15 cellular contexts compared by ENCODE assay signal in genomic region chr18:79574938-79575525, GRCh38.
DNase-seq lines count a peak whose midpoint lies in the region; ATAC-seq and TF ChIP-seq lines count a peak whose summit lies in the region.
"Had no signal": no experiment of that assay in that cellular context is flagged by ENCODE, and none has a peak within 500 bp of the region (broad histone marks: within the 10 kb centered on the region; RNA-seq: fewer than 3 reads in every experiment).

No MANE protein-coding gene starts in this region.

- peak overlapping the region; percentile 29 for H3K27ac Mint-ChIP-seq in activated CD4-positive, alpha-beta T cell treated with anti-CD3 and anti-CD28 coated beads, Interleukin-2, amount 10 ng/mL, durations not matched to agents 24 days and 14 days

- WGBS in heart right ventricle, 2 donors = 77 to 79% methylated on average over 17 of the region's 17 CpGs

- H3K27ac ChIP-seq in heart right ventricle = peak overlapping the region in 7 of 10 donors; percentile 22 to 90 (median 76)

- H3K4me3 ChIP-seq in heart right ventricle = no peak overlapping the region
- H3K4me3 ChIP-seq: skin epidermis had no signal

- peaks cover 2% of the 10 kb centered on the region for H3K4me1 Mint-ChIP-seq in activated CD4-positive, alpha-beta T cell treated with anti-CD3 and anti-CD28 coated beads, Interleukin-2, amount 10 ng/mL, durations not matched to agents 24 days and 14 days

- peak overlapping the region; percentile 10 for H3K4me3 Mint-ChIP-seq in activated CD4-positive, alpha-beta T cell treated with anti-CD3 and anti-CD28 coated beads, Interleukin-2, amount 10 ng/mL, durations not matched to agents 24 days and 14 days

- H3K4me1 ChIP-seq in heart right ventricle = peaks cover 10 to 51% (median 24%) of the 10 kb centered on the region in 9 donors

- intact Hi-C loops in activated CD4-positive, alpha-beta T cell treated with anti-CD3 and anti-CD28 coated beads, Interleukin-2, amount 10 ng/mL, durations not matched to agents 24 days and 14 days (cut with micrococcal nuclease) = no loop called here
- intact Hi-C loops in heart right ventricle (cut with DNase I) = no loop called here
- intact Hi-C loops in sciatic nerve (cut with DNase I) = no loop called here

- peak in 1 of 8 donors; percentile 21 for ATAC-seq in heart right ventricle
- ATAC-seq in sciatic nerve = peak; percentile 64
- ATAC-seq in SK-N-SH treated with all-trans-retinoic acid at 6 μM for 48 hours = no peak
- ATAC-seq: esophagus mucosa had no signal

- peaks cover 0 to 27% (median 17%) of the 10 kb centered on the region in 11 donors for H3K9me3 ChIP-seq in heart right ventricle

- H3K36me3 Mint-ChIP-seq in activated CD4-positive, alpha-beta T cell treated with anti-CD3 and anti-CD28 coated beads, Interleukin-2, amount 10 ng/mL, durations not matched to agents 24 days and 14 days (ENCODE audit: low read depth) = peaks cover 3% of the 10 kb centered on the region

- peaks cover 5% of the 10 kb centered on the region for H3K9me3 Mint-ChIP-seq in activated CD4-positive, alpha-beta T cell treated with anti-CD3 and anti-CD28 coated beads, Interleukin-2, amount 10 ng/mL, durations not matched to agents 24 days and 14 days

- TF ChIP-seq CTCF in heart right ventricle (IDR thresholded peaks at IDR 0.05) = no peak

- peaks cover 0 to 4% (median 0%) of the 10 kb centered on the region in 7 donors for H3K27me3 ChIP-seq in heart right ventricle

- H3K36me3 ChIP-seq in heart right ventricle = no peaks in the 10 kb centered on the region

- H3K27me3 Mint-ChIP-seq in activated CD4-positive, alpha-beta T cell treated with anti-CD3 and anti-CD28 coated beads, Interleukin-2, amount 10 ng/mL, durations not matched to agents 24 days and 14 days = no peaks in the 10 kb centered on the region

- DNase-seq in activated CD4-positive, alpha-beta T cell treated with anti-CD3 and anti-CD28 coated beads, Interleukin-2, amount 10 ng/mL, durations not matched to agents 24 days and 14 days = peak; percentile 75
- DNase-seq in activated CD4-positive, alpha-beta T cell treated with anti-CD3 and anti-CD28 coated beads for 4 hours = no peak
- DNase-seq in NOMO-1 treated with dmso at 0.1 percent for 144 hours (lab: John Stamatoyannopoulos, UW; ENCODE audit: unreplicated experiment) (peak; percentile 73), heart right ventricle (no peak), sciatic nerve (ENCODE audit: low spot score) (peak; percentile 56), NCI-H774 (lab: John Stamatoyannopoulos, UW) (no peak), dedifferentiated amniotic fluid mesenchymal stem cell (ENCODE audit: extremely low spot score) (no peak)
- DNase-seq: Calu3, NCI-H1105, NCI-H226, RPMI8226, trophoblast cell had no signal

TF ChIP-seq in SK-N-SH treated with all-trans-retinoic acid at 6 μM for 48 hours, 23 proteins besides CTCF, POLR2A, EP300 and RAD21:
- TF ChIP-seq PATZ1 (CRISPR knock-in tag; IDR thresholded peaks at IDR 0.05; ENCODE audit: borderline replicate concordance) = no peak

Comparison
In these comparisons a context has a peak if more than half of its experiments do, and no peak if none do; other contexts are left out.
1. DNase-seq: peak in activated CD4-positive, alpha-beta T cell treated with anti-CD3 and anti-CD28 coated beads, Interleukin-2, amount 10 ng/mL, durations not matched to agents 24 days and 14 days (single experiment), NOMO-1 treated with dmso at 0.1 percent for 144 hours (single experiment) and sciatic nerve (single experiment); none in activated CD4-positive, alpha-beta T cell treated with anti-CD3 and anti-CD28 coated beads for 4 hours (0 of 2), heart right ventricle (0 of 2), NCI-H774 (single experiment) and dedifferentiated amniotic fluid mesenchymal stem cell (single experiment).